Comparison of ENCODE assay signal across 4 cellular contexts in genomic region chrX:9087291-9087690, GRCh38. TPM values are rescaled to one million over a fixed set of nuclear protein-coding genes. Genes with fewer than 3 reads are reported as not detected.
"Had no signal": no experiment of that assay in that cellular context is flagged by ENCODE, and none has a peak within 500 bp of the region (broad histone marks: within the 10 kb centered on the region; RNA-seq: fewer than 3 reads in every experiment).

No MANE protein-coding gene starts in this region.

RNA-seq across cellular contexts. Expression of gene FAM9B, which starts 53.4 kb away (rescaled TPM):
- total RNA-seq: NCI-H460, Peyer's patch, Right ventricle myocardium superior, SJSA1 had no signal
